12 cellular contexts compared by ENCODE assay signal in the genomic region with DNA sequence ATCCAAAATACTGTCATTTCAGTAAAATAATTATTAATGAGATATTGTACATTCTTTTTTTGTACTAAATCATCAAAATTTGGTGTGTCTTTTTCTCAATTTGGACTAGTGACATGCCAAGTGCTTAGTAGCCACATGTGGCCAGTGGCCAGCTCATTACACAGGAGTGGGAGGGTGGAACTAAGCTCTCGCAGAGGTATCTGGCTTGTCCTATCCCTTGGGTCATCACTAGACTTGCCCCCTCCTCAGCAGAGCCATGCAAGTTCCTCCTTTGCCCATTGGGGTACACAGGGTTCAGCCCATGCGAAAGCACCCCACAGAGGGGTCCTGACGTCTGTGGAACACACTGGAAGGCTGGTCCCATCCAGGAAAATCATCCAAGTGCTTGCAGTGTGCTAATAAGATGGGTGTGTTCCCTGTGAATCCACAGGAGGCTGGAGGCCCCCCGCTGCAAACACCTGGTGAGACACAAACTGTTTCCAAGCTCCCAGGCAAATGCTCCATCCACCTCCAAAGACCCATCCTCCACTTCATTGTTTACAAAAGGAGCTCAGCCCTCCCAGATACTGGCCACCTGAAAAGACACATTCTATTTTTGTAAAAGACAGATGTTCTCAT. TPM values are rescaled to one million over a fixed set of nuclear protein-coding genes. Genes with fewer than 3 reads are reported as not detected.
DNase-seq lines count a peak whose midpoint lies in the region; ATAC-seq and TF ChIP-seq lines count a peak whose summit lies in the region.
"Had no signal": no experiment of that assay in that cellular context is flagged by ENCODE, and none has a peak within 500 bp of the region (broad histone marks: within the 10 kb centered on the region; RNA-seq: fewer than 3 reads in every experiment).

No MANE protein-coding gene starts in this region.

- H3K4me3 ChIP-seq in SK-N-SH (ENCODE audit: low read depth in 2 of 2, low read length in 1 of 2) (peak overlapping the region; percentile 53 to 76; a peak in 3 of 4 replicates), PC-9 (peak overlapping the region; percentile 60; the same call in 1 of the 2 replicates), fibroblast of mammary gland (ENCODE audit: control insufficient read depth, low read depth, low read length) (peak overlapping the region; percentile 96), gastrocnemius medialis (peak overlapping the region in 1 of 4 donors; percentile 49)

- H3K9me3 Mint-ChIP-seq in stimulated activated memory B cell treated with anti-CD40 and anti-IgM and Interleukin-4, amounts not matched to agents 10 μg/mL and 1 μg/mL and 100 μg/mL, for 72 hours: no peaks in the 10 kb centered on the region
- H3K9me3 Mint-ChIP-seq: T-helper 2 cell treated with Interferon-gamma antibody and Interleukin-4, amounts not matched to agents 5 μg/mL and 100 μg/mL, for 36 hours had no signal

- peaks cover 35% of the 10 kb centered on the region for H3K4me1 Mint-ChIP-seq in stimulated activated memory B cell treated with anti-CD40 and anti-IgM and Interleukin-4, amounts not matched to agents 10 μg/mL and 1 μg/mL and 100 μg/mL, for 72 hours

- H3K27ac ChIP-seq in SK-N-SH (ENCODE audit: low read depth in 2 of 2, low read length in 1 of 2) (no peak overlapping the region), PC-9 (no peak overlapping the region), gastrocnemius medialis (peak overlapping the region in 2 of 4 donors; percentile 48 to 52)
- H3K27ac ChIP-seq: epithelial cell of prostate had no signal

- H3K36me3 ChIP-seq in SK-N-SH (replicated peaks in 1 of 2; ENCODE audit: control insufficient read depth in 1 of 2, insufficient read depth in 2 of 2, low read length in 1 of 2) (peaks cover 0 to 3% of the 10 kb centered on the region in 2 experiments), PC-9 (ENCODE audit: low read depth) (no peaks in the 10 kb centered on the region), gastrocnemius medialis (no peaks in the 10 kb centered on the region)

- H3K36me3 Mint-ChIP-seq in stimulated activated memory B cell treated with anti-CD40 and anti-IgM and Interleukin-4, amounts not matched to agents 10 μg/mL and 1 μg/mL and 100 μg/mL, for 72 hours: no peaks in the 10 kb centered on the region

- CTCF ChIA-PET in SK-N-SH (lab: Yijun Ruan, JAX): interaction anchor here (1.0 to 10.6 kb wide), 3 partner anchors 9 to 54 kb away, joined by 3 to 148 read pairs (median 4); no protein-coding TSS in a partner anchor
- CTCF ChIA-PET in PC-9 (lab: Charles Lee): no interaction called here

- H3K27me3 Mint-ChIP-seq in stimulated activated memory B cell treated with anti-CD40 and anti-IgM and Interleukin-4, amounts not matched to agents 10 μg/mL and 1 μg/mL and 100 μg/mL, for 72 hours: peaks cover 34% of the 10 kb centered on the region

- no peak for DNase-seq in SK-N-SH
- no peak for DNase-seq in PC-9
- DNase-seq in fibroblast of mammary gland (ENCODE audit: low read depth): peak; percentile 45
- no peak for DNase-seq in gastrocnemius medialis
- DNase-seq: NCI-H2029 treated with DMSO at 0.1 percent for 48 hours; stimulated activated CD4-positive, alpha-beta T cell treated with anti-CD3 and anti-CD28 coated beads, Interleukin-4, amount 100 ng/mL, for 24 hours had no signal

- H3K9me2 ChIP-seq in SK-N-SH (no peaks in the 10 kb centered on the region), PC-9 (ENCODE audit: insufficient read depth) (no peaks in the 10 kb centered on the region)

- peaks cover 64% of the 10 kb centered on the region for H3K79me2 ChIP-seq in SK-N-SH (ENCODE audit: insufficient read depth)
- no peaks in the 10 kb centered on the region for H3K79me2 ChIP-seq in PC-9 (ENCODE audit: low read depth)

- BruUV-seq in PC-9 (replicated peaks; lab: Mats Ljungman, UMichigan): no TSS peak

- H4K20me1 ChIP-seq in SK-N-SH (ENCODE audit: insufficient read depth) (no peaks in the 10 kb centered on the region), PC-9 (ENCODE audit: insufficient read depth) (no peaks in the 10 kb centered on the region)

- no peak overlapping the region for H2AFZ ChIP-seq in SK-N-SH (ENCODE audit: low read depth)
- H2AFZ ChIP-seq in PC-9: no peak overlapping the region

- no peak for TF ChIP-seq POLR2A in gastrocnemius medialis (IDR thresholded peaks at IDR 0.05)

- H3K27me3 ChIP-seq in SK-N-SH (ENCODE audit: insufficient read depth) (no peaks in the 10 kb centered on the region), PC-9 (ENCODE audit: insufficient read depth, low read depth) (no peaks in the 10 kb centered on the region), gastrocnemius medialis (peaks cover 6 to 11% (median 9%) of the 10 kb centered on the region in 3 donors)

- no peaks in the 10 kb centered on the region for H3K9me3 ChIP-seq in SK-N-SH
- H3K9me3 ChIP-seq in PC-9 (ENCODE audit: insufficient read depth, low read depth): no peaks in the 10 kb centered on the region
- no peaks in the 10 kb centered on the region for H3K9me3 ChIP-seq in gastrocnemius medialis

- H3K4me1 ChIP-seq in SK-N-SH (ENCODE audit: control insufficient read depth in 1 of 2, insufficient read depth in 2 of 2, low read depth in 1 of 2, low read length in 1 of 2) (peaks cover 20 to 49% of the 10 kb centered on the region in 2 experiments), PC-9 (replicated peaks; ENCODE audit: insufficient read depth) (peaks cover 45% of the 10 kb centered on the region), gastrocnemius medialis (peaks cover 5 to 6% of the 10 kb centered on the region in 2 donors)

- H3F3A ChIP-seq in SK-N-SH (replicated peaks; ENCODE audit: insufficient read depth): peaks cover 27% of the 10 kb centered on the region
- H3F3A ChIP-seq in PC-9 (ENCODE audit: insufficient read depth, low read depth): peaks cover 29% of the 10 kb centered on the region

- H3K9ac ChIP-seq in SK-N-SH: peak overlapping the region; percentile 52

- ATAC-seq in SK-N-SH treated with all-trans-retinoic acid at 6 μM for 48 hours (no peak), gastrocnemius medialis (no peak), HG03108 (IDR thresholded peaks at IDR 0.05; ENCODE audit: unreplicated experiment) (no peak), HG03139 (IDR thresholded peaks at IDR 0.05; ENCODE audit: unreplicated experiment) (no peak)
- no peak for ATAC-seq in stimulated activated memory B cell treated with anti-CD40 and anti-IgM and Interleukin-4, amounts not matched to agents 10 μg/mL and 1 μg/mL and 100 μg/mL, for 72 hours

- WGBS in SK-N-SH (ENCODE audit: low lambda C conversion rate): 93% methylated on average over 2 of the region's 4 CpGs

- TF ChIP-seq EP300 in SK-N-SH (IDR thresholded peaks at IDR 0.05; ENCODE audit: borderline replicate concordance in 1 of 2, low read depth in 1 of 2, low read length in 1 of 2): no peak

- peak overlapping the region; percentile 52 for H3K27ac Mint-ChIP-seq in stimulated activated memory B cell treated with anti-CD40 and anti-IgM and Interleukin-4, amounts not matched to agents 10 μg/mL and 1 μg/mL and 100 μg/mL, for 72 hours
- H3K27ac Mint-ChIP-seq: T-helper 2 cell treated with Interferon-gamma antibody and Interleukin-4, amounts not matched to agents 5 μg/mL and 100 μg/mL, for 36 hours had no signal

- peak overlapping the region; percentile 79 for H3K4me3 Mint-ChIP-seq in stimulated activated memory B cell treated with anti-CD40 and anti-IgM and Interleukin-4, amounts not matched to agents 10 μg/mL and 1 μg/mL and 100 μg/mL, for 72 hours
- H3K4me3 Mint-ChIP-seq: T-helper 2 cell treated with Interferon-gamma antibody and Interleukin-4, amounts not matched to agents 5 μg/mL and 100 μg/mL, for 36 hours had no signal

- TF ChIP-seq CTCF in SK-N-SH (IDR thresholded peaks at IDR 0.05): no peak
- no peak for TF ChIP-seq CTCF in PC-9 (conservative IDR thresholded peaks at IDR 0.05)
- TF ChIP-seq CTCF in fibroblast of mammary gland (conservative IDR thresholded peaks at IDR 0.05; ENCODE audit: control insufficient read depth, insufficient read depth, low read depth, low read length): no peak
- no peak for TF ChIP-seq CTCF in gastrocnemius medialis (IDR thresholded peaks at IDR 0.05 in 4 of 5, conservative IDR thresholded peaks at IDR 0.05 in 1 of 5)

- POLR2A ChIA-PET in SK-N-SH (lab: Yijun Ruan, JAX): no interaction called here
- POLR2A ChIA-PET in PC-9 (lab: Charles Lee; ENCODE audit: unreplicated experiment): interaction anchor here (0.6 to 0.7 kb wide), 2 partner anchors 55 to 226 kb away, joined by 3 to 5 read pairs; no protein-coding TSS in a partner anchor

- peak overlapping the region; percentile 92 for H3K4me2 ChIP-seq in SK-N-SH
- H3K4me2 ChIP-seq in PC-9: peak overlapping the region; percentile 97

- no peak for TF ChIP-seq RAD21 in SK-N-SH (IDR thresholded peaks at IDR 0.05; ENCODE audit: low read length)

- in situ Hi-C loops in gastrocnemius medialis (cut with MboI; ENCODE audit: low sequenced_read_pairs in 4 of 4): no loop called here

- intact Hi-C loops in PC-9 (cut with micrococcal nuclease; ENCODE audit: unreplicated experiment): loop anchor here (2.0 kb wide), 1 partner anchor 21 kb away; no protein-coding TSS in a partner anchor
- intact Hi-C loops in gastrocnemius medialis (cut with DNase I; ENCODE audit: low total_unique reads): no loop called here

TF ChIP-seq in SK-N-SH treated with all-trans-retinoic acid at 6 μM for 48 hours, 23 proteins besides CTCF, POLR2A, EP300 and RAD21:
- TF ChIP-seq BACH2 (CRISPR knock-in tag; IDR thresholded peaks at IDR 0.05; ENCODE audit: borderline replicate concordance) (no peak), PATZ1 (CRISPR knock-in tag; IDR thresholded peaks at IDR 0.05; ENCODE audit: borderline replicate concordance) (no peak)

RNA-seq across cellular contexts. Expression of gene ARHGAP22, which starts 1.3 kb away (rescaled TPM):
- polyA plus RNA-seq in SK-N-SH (2012; rRNA removed): 12.4 and 13.8 TPM in 2 replicates
- polyA plus RNA-seq in SK-N-SH (2012; cell fraction: cytosol; rRNA removed): 9.9 and 11.6 TPM in 2 replicates
- 35.6 and 42.2 TPM in 2 replicates for polyA plus RNA-seq in SK-N-SH (2012; cell fraction: nucleus; rRNA removed)
- total RNA-seq in PC-9 (2021) (3.2 and 4.0 TPM in 2 replicates), gastrocnemius medialis (under 1 TPM in 3 of 4 donors, not detected in 1; 0.69 to 0.92 (median 0.72) TPM)
